9 cellular contexts compared by ENCODE assay signal in the genomic region with DNA sequence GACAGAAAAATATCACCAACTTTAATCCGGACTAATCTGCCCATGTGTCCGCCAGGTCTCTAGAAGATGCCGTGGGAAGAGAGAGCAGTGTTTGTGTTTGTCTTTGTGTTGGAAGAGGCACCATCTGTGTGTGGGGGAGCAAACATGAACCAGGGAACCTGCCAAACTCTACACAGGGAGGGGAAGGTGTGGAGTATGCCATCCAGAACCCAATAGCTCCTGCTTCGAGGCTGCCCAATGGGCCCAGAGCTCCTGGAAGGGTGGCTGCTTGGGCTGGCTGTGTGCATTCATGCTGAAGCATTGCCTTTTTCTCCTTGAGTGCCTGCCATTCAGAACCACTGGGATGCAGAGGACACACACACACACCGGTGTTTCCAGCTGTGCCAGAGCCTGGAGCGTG.
DNase-seq lines count a peak whose midpoint lies in the region; ATAC-seq lines count a peak whose summit lies in the region.
"Had no signal": no experiment of that assay in that cellular context is flagged by ENCODE, and none has a peak within 500 bp of the region (broad histone marks: within the 10 kb centered on the region; RNA-seq: fewer than 3 reads in every experiment).

No MANE protein-coding gene starts in this region.

- H3K27ac ChIP-seq in BLaER1 (peak overlapping the region; percentile 70), SJSA1 (peak overlapping the region; percentile 80), GM23248 (no peak overlapping the region)

- in situ Hi-C loops in GM23248 (cut with MboI) = no loop called here

- peak overlapping the region; percentile 63 for H3K9ac ChIP-seq in BLaER1
- H3K9ac ChIP-seq in mucosa of stomach (ENCODE audit: low read length) = peak overlapping the region; percentile 1
- no peak overlapping the region for H3K9ac ChIP-seq in GM23248

- DNase-seq in DMS53 (lab: John Stamatoyannopoulos, UW) (peak; percentile 84), SJSA1 (ENCODE audit: low read depth in 1 of 2, low spot score in 2 of 2) (no peak), C1 segment of cervical spinal cord (lab: John Stamatoyannopoulos, UW) (no peak), GM23248 (no peak)

- H3K36me3 ChIP-seq in BLaER1 = no peaks in the 10 kb centered on the region
- no peaks in the 10 kb centered on the region for H3K36me3 ChIP-seq in SJSA1
- no peaks in the 10 kb centered on the region for H3K36me3 ChIP-seq in mucosa of stomach (ENCODE audit: control insufficient read depth, insufficient read depth, low read length)
- no peaks in the 10 kb centered on the region for H3K36me3 ChIP-seq in GM23248 (ENCODE audit: low read depth)

- H3K9me3 ChIP-seq in BLaER1 (no peaks in the 10 kb centered on the region), SJSA1 (replicated peaks) (no peaks in the 10 kb centered on the region), mucosa of stomach (ENCODE audit: control insufficient read depth, low read length) (no peaks in the 10 kb centered on the region), GM23248 (ENCODE audit: low read depth) (no peaks in the 10 kb centered on the region)

- H3K4me2 ChIP-seq in BLaER1 = peak overlapping the region; percentile 86
- no peak overlapping the region for H3K4me2 ChIP-seq in GM23248 (ENCODE audit: unreplicated experiment)

- no peaks in the 10 kb centered on the region for H3K9me2 ChIP-seq in GM23248 (ENCODE audit: insufficient read depth)

- no peak overlapping the region for H2AFZ ChIP-seq in GM23248

- no peaks in the 10 kb centered on the region for H3K27me3 ChIP-seq in BLaER1
- H3K27me3 ChIP-seq in SJSA1 (replicated peaks) = no peaks in the 10 kb centered on the region
- H3K27me3 ChIP-seq in mucosa of stomach (ENCODE audit: control insufficient read depth, insufficient read depth, low read length) = no peaks in the 10 kb centered on the region
- no peaks in the 10 kb centered on the region for H3K27me3 ChIP-seq in GM23248 (replicated peaks; ENCODE audit: insufficient read depth)

- no peaks in the 10 kb centered on the region for H3K79me2 ChIP-seq in GM23248 (ENCODE audit: insufficient read depth)

- 28 to 40% methylated on average over 5 to 6 of the region's 6 CpGs for WGBS in GM23248 (ENCODE audit: low coverage in 1 of 2, low lambda C conversion rate in 2 of 2, missing lambda C conversion rate in 2 of 2), 2 experiments

- H3K4me1 ChIP-seq in BLaER1 (peaks cover 68% of the 10 kb centered on the region), SJSA1 (replicated peaks) (peaks cover 15% of the 10 kb centered on the region), mucosa of stomach (ENCODE audit: control insufficient read depth, insufficient read depth, low read length) (peaks cover 27% of the 10 kb centered on the region), GM23248 (ENCODE audit: insufficient read depth) (no peaks in the 10 kb centered on the region)

- no peaks in the 10 kb centered on the region for H3F3A ChIP-seq in GM23248 (ENCODE audit: insufficient read depth)

- H3K4me3 ChIP-seq in BLaER1 = peak overlapping the region; percentile 30; the same call in 1 of the 2 replicates
- no peak overlapping the region for H3K4me3 ChIP-seq in SJSA1
- H3K4me3 ChIP-seq in mucosa of stomach (ENCODE audit: low read length) = no peak overlapping the region
- no peak overlapping the region for H3K4me3 ChIP-seq in GM23248

- H4K20me1 ChIP-seq in BLaER1 (no peaks in the 10 kb centered on the region), GM23248 (ENCODE audit: insufficient read depth) (no peaks in the 10 kb centered on the region)

- no peak for ATAC-seq in HG02623 (IDR thresholded peaks at IDR 0.05; ENCODE audit: unreplicated experiment)
- ATAC-seq in HG02588 (IDR thresholded peaks at IDR 0.05; ENCODE audit: unreplicated experiment) = no peak
- ATAC-seq: HCT116 had no signal
